ENCODE assay signal across 28 cellular contexts in genomic region chr17:5635949-5636348, GRCh38.
"Had no signal": no experiment of that assay in that cellular context is flagged by ENCODE, and none has a peak within 500 bp of the region (broad histone marks: within the 10 kb centered on the region; RNA-seq: fewer than 3 reads in every experiment).

No MANE protein-coding gene starts in this region.

- H3K4me2 ChIP-seq: KMS-11 had no signal

- H3K36me3 ChIP-seq: ascending aorta, SJCRH30, WERI-Rb-1 had no signal

- H3K4me1 Mint-ChIP-seq: activated naive CD4-positive, alpha-beta T cell treated with anti-CD3 and anti-CD28 coated beads, Interleukin-2, amount 50 U/mL, for 24 hours; activated naive CD8-positive, alpha-beta T cell treated with anti-CD3 and anti-CD28 coated beads, Interleukin-2, amount 10 ng/mL, durations not matched to agents 7 days and 5 days; activated T-helper 17 cell treated with anti-CD3 and anti-CD28 coated beads, Interleukin-2, amount 50 U/mL, for 72 hours had no signal

- H3K4me1 ChIP-seq: ascending aorta, SJCRH30 had no signal

- H3K36me3 Mint-ChIP-seq: activated CD8-positive, alpha-beta memory T cell treated with anti-CD3 and anti-CD28 coated beads, Interleukin-2, amount 10 ng/mL, durations not matched to agents 7 days and 5 days; activated naive CD4-positive, alpha-beta T cell treated with anti-CD3 and anti-CD28 coated beads, Interleukin-2, amount 50 U/mL, for 24 hours; activated naive CD8-positive, alpha-beta T cell treated with anti-CD3 and anti-CD28 coated beads, Interleukin-2, amount 10 ng/mL, durations not matched to agents 7 days and 5 days had no signal

- H3K9ac ChIP-seq: KMS-11 had no signal

- H3K9me3 ChIP-seq: ascending aorta, SJCRH30 had no signal

- H3K27me3 ChIP-seq: ascending aorta, SJCRH30 had no signal

- H3K4me3 ChIP-seq: ascending aorta, SJCRH30, SK-N-MC had no signal

- H3K9me3 Mint-ChIP-seq: activated CD4-positive, alpha-beta memory T cell treated with anti-CD3 and anti-CD28 coated beads, Interleukin-2, amount 10 ng/mL, durations not matched to agents 7 days and 5 days; activated naive CD4-positive, alpha-beta T cell treated with anti-CD3 and anti-CD28 coated beads, Interleukin-2, amount 50 U/mL, for 24 hours; activated naive CD8-positive, alpha-beta T cell treated with anti-CD3 and anti-CD28 coated beads, Interleukin-2, amount 10 ng/mL, durations not matched to agents 7 days and 5 days; activated T-cell treated with anti-CD3 and anti-CD28 coated beads, Interleukin-2, amount 50 U/mL, for 72 hours; activated T-helper 17 cell treated with anti-CD3 and anti-CD28 coated beads, Interleukin-2, amount 50 U/mL, for 72 hours had no signal

- DNase-seq: activated CD4-positive, alpha-beta memory T cell treated with anti-CD3 and anti-CD28 coated beads, Interleukin-2, amount 10 ng/mL, durations not matched to agents 7 days and 5 days; activated CD4-positive, alpha-beta T cell treated with anti-CD3 and anti-CD28 coated beads for 1 hour; activated CD4-positive, alpha-beta T cell treated with anti-CD3 and anti-CD28 coated beads for 48 hours; activated CD4-positive, CD25-positive, alpha-beta regulatory T cell; activated CD8-positive, alpha-beta memory T cell treated with anti-CD3 and anti-CD28 coated beads for 24 hours; activated CD8-positive, alpha-beta memory T cell treated with anti-CD3 and anti-CD28 coated beads, Interleukin-2, amount 10 ng/mL, durations not matched to agents 7 days and 5 days; activated CD8-positive, alpha-beta memory T cell treated with anti-CD3 and anti-CD28 coated beads, Interleukin-2, amount 50 U/mL, for 48 hours; activated effector memory CD4-positive, alpha-beta T cell treated with anti-CD3 and anti-CD28 coated beads, Interleukin-2, amount 50 U/mL, for 16 hours; activated naive CD4-positive, alpha-beta T cell; activated naive CD8-positive, alpha-beta T cell treated with anti-CD3 and anti-CD28 coated beads, Interleukin-2, amount 10 ng/mL, durations not matched to agents 7 days and 5 days; activated T-cell treated with anti-CD3 and anti-CD28 coated beads, Interleukin-2, amount 50 U/mL, for 72 hours; amygdala; NCI-H1105; NCI-H1417 treated with DMSO at 0.1 percent for 48 hours; NCI-H2029; NCI-H2107; NCI-H226; NCI-H524 treated with DMSO at 0.1 percent for 48 hours; NCI-H774; SHP77; SJCRH30; T1000; WERI-Rb-1 had no signal

- H3K27ac Mint-ChIP-seq: activated CD4-positive, alpha-beta memory T cell treated with anti-CD3 and anti-CD28 coated beads, Interleukin-2, amount 10 ng/mL, durations not matched to agents 7 days and 5 days; activated CD8-positive, alpha-beta memory T cell treated with anti-CD3 and anti-CD28 coated beads, Interleukin-2, amount 10 ng/mL, durations not matched to agents 7 days and 5 days; activated naive CD4-positive, alpha-beta T cell treated with anti-CD3 and anti-CD28 coated beads, Interleukin-2, amount 50 U/mL, for 24 hours; activated naive CD8-positive, alpha-beta T cell treated with anti-CD3 and anti-CD28 coated beads, Interleukin-2, amount 10 ng/mL, durations not matched to agents 7 days and 5 days; activated T-cell treated with anti-CD3 and anti-CD28 coated beads, Interleukin-2, amount 50 U/mL, for 72 hours; activated T-helper 17 cell treated with anti-CD3 and anti-CD28 coated beads, Interleukin-2, amount 50 U/mL, for 72 hours had no signal

- H3K4me3 Mint-ChIP-seq: activated CD4-positive, alpha-beta memory T cell treated with anti-CD3 and anti-CD28 coated beads, Interleukin-2, amount 10 ng/mL, durations not matched to agents 7 days and 5 days; activated CD8-positive, alpha-beta memory T cell treated with anti-CD3 and anti-CD28 coated beads, Interleukin-2, amount 10 ng/mL, durations not matched to agents 7 days and 5 days; activated naive CD4-positive, alpha-beta T cell treated with anti-CD3 and anti-CD28 coated beads, Interleukin-2, amount 50 U/mL, for 24 hours; activated naive CD8-positive, alpha-beta T cell treated with anti-CD3 and anti-CD28 coated beads, Interleukin-2, amount 10 ng/mL, durations not matched to agents 7 days and 5 days; activated T-cell treated with anti-CD3 and anti-CD28 coated beads, Interleukin-2, amount 50 U/mL, for 72 hours; activated T-helper 17 cell treated with anti-CD3 and anti-CD28 coated beads, Interleukin-2, amount 50 U/mL, for 72 hours had no signal

- H3K27ac ChIP-seq: ascending aorta, KMS-11, SJCRH30, SK-N-MC, WERI-Rb-1 had no signal
